1 cellular context compared by ENCODE assay signal in the genomic region with DNA sequence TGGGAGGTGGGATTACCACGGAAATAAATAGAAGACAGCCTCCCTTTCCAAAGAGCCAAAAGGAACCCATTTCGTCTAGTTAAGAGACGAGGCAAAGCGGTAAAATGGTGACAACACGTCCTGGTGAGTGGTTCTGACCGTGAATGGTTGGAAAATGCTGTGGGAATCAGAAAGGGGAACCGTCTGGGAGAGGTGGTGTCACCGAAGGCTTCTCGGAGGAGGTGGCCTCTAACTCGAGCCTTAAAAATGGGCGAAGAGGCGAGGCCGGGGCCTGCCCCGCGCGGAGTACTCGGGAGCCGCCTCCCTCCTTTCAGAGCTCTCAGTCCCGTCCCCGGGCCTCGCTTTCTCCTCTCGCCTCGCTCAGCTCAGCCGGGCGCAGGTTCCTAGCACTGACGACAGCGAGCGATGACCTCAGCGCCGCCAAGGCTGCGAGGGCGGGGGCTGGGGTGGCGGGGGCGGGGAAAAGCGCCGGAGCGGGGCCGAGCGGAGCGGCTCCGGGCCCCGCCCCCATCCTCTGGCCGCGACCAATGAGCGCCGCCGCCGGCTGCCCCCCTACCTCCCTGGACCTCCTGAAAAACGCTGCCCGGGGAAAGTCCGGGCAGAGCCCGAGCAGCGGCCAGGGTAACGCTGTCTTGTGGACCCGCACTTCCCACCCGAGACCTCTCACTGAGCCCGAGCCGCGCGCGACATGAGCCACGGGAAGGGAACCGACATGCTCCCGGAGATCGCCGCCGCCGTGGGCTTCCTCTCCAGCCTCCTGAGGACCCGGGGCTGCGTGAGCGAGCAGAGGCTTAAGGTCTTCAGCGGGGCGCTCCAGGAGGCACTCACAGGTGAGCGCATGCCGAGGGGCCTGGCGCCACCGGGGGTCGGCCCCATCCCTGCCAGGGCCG.
TF ChIP-seq lines count a peak whose summit lies in the region.

A gene with protein sequence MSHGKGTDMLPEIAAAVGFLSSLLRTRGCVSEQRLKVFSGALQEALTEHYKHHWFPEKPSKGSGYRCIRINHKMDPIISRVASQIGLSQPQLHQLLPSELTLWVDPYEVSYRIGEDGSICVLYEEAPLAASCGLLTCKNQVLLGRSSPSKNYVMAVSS (plus strand): TSS at position 601 of the 890 bp plus-strand sequence. CDS start 88 bp downstream, at position 689.

TF ChIP-seq in HepG2, 621 proteins besides CTCF, POLR2A, EP300 and RAD21 (continued from another document and continues in another):
- TF ChIP-seq, protein P1, sequence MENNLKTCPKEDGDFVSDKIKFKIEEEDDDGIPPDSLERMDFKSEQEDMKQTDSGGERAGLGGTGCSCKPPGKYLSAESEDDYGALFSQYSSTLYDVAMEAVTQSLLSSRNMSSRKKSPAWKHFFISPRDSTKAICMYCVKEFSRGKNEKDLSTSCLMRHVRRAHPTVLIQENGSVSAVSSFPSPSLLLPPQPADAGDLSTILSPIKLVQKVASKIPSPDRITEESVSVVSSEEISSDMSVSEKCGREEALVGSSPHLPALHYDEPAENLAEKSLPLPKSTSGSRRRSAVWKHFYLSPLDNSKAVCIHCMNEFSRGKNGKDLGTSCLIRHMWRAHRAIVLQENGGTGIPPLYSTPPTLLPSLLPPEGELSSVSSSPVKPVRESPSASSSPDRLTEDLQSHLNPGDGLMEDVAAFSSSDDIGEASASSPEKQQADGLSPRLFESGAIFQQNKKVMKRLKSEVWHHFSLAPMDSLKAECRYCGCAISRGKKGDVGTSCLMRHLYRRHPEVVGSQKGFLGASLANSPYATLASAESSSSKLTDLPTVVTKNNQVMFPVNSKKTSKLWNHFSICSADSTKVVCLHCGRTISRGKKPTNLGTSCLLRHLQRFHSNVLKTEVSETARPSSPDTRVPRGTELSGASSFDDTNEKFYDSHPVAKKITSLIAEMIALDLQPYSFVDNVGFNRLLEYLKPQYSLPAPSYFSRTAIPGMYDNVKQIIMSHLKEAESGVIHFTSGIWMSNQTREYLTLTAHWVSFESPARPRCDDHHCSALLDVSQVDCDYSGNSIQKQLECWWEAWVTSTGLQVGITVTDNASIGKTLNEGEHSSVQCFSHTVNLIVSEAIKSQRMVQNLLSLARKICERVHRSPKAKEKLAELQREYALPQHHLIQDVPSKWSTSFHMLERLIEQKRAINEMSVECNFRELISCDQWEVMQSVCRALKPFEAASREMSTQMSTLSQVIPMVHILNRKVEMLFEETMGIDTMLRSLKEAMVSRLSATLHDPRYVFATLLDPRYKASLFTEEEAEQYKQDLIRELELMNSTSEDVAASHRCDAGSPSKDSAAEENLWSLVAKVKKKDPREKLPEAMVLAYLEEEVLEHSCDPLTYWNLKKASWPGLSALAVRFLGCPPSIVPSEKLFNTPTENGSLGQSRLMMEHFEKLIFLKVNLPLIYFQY (CRISPR knock-in tag; IDR thresholded peaks at IDR 0.05; ENCODE audit: borderline replicate concordance) = peak; percentile 36; the same call in 1 of the 2 replicates
- TF ChIP-seq SIX4 (CRISPR knock-in tag; IDR thresholded peaks at IDR 0.05) = peak; percentile 19; the same call in 1 of the 2 replicates
- TF ChIP-seq TCF7L2 (IDR thresholded peaks at IDR 0.05; ENCODE audit: low read depth, low read length) = no peak
- no peak for TF ChIP-seq NONO (IDR thresholded peaks at IDR 0.05)
- 0 out of 2 replicates have a peak, but pooled peaks have one; percentile 57 for TF ChIP-seq NONO (CRISPR knock-in tag; conservative IDR thresholded peaks at IDR 0.05)
- TF ChIP-seq ZNF670 (CRISPR knock-in tag; IDR thresholded peaks at IDR 0.05; ENCODE audit: borderline replicate concordance) = peak; percentile 88; the same call in 1 of the 2 replicates
- TF ChIP-seq KLF11 (CRISPR knock-in tag; IDR thresholded peaks at IDR 0.05) = peak; percentile 57; the same call in 1 of the 2 replicates
- no peak for TF ChIP-seq THYN1 (CRISPR knock-in tag; IDR thresholded peaks at IDR 0.05; ENCODE audit: borderline replicate concordance, low read depth)
- no peak for TF ChIP-seq ATAD3A (CRISPR knock-in tag; IDR thresholded peaks at IDR 0.05)
- TF ChIP-seq TBP (CRISPR knock-in tag; IDR thresholded peaks at IDR 0.05) = no peak
- TF ChIP-seq ZNF556 (CRISPR knock-in tag; IDR thresholded peaks at IDR 0.05; ENCODE audit: borderline replicate concordance) = peak; percentile 51; the same call in 1 of the 2 replicates
- TF ChIP-seq, protein P2, sequence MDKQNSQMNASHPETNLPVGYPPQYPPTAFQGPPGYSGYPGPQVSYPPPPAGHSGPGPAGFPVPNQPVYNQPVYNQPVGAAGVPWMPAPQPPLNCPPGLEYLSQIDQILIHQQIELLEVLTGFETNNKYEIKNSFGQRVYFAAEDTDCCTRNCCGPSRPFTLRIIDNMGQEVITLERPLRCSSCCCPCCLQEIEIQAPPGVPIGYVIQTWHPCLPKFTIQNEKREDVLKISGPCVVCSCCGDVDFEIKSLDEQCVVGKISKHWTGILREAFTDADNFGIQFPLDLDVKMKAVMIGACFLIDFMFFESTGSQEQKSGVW (CRISPR knock-in tag; IDR thresholded peaks at IDR 0.05; ENCODE audit: borderline replicate concordance) = no peak
- peak; percentile 60 for TF ChIP-seq NFYC (CRISPR knock-in tag; IDR thresholded peaks at IDR 0.05)
- TF ChIP-seq, protein P3, sequence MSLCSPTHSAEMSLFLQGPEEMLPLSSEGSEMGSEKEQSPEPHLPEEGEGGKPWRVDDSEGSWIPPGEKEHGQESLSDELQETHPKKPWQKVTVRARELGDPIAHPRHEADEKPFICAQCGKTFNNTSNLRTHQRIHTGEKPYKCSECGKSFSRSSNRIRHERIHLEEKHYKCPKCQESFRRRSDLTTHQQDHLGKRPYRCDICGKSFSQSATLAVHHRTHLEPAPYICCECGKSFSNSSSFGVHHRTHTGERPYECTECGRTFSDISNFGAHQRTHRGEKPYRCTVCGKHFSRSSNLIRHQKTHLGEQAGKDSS (CRISPR knock-in tag; IDR thresholded peaks at IDR 0.05; ENCODE audit: borderline replicate concordance, low read depth) = no peak; the same call in 1 of the 2 replicates
- TF ChIP-seq HOXA3 (CRISPR knock-in tag; IDR thresholded peaks at IDR 0.05) = peak; percentile 30; the same call in 1 of the 2 replicates
- TF ChIP-seq, protein P4, sequence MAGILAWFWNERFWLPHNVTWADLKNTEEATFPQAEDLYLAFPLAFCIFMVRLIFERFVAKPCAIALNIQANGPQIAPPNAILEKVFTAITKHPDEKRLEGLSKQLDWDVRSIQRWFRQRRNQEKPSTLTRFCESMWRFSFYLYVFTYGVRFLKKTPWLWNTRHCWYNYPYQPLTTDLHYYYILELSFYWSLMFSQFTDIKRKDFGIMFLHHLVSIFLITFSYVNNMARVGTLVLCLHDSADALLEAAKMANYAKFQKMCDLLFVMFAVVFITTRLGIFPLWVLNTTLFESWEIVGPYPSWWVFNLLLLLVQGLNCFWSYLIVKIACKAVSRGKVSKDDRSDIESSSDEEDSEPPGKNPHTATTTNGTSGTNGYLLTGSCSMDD (CRISPR knock-in tag; IDR thresholded peaks at IDR 0.05) = no peak
- TF ChIP-seq, protein P5, sequence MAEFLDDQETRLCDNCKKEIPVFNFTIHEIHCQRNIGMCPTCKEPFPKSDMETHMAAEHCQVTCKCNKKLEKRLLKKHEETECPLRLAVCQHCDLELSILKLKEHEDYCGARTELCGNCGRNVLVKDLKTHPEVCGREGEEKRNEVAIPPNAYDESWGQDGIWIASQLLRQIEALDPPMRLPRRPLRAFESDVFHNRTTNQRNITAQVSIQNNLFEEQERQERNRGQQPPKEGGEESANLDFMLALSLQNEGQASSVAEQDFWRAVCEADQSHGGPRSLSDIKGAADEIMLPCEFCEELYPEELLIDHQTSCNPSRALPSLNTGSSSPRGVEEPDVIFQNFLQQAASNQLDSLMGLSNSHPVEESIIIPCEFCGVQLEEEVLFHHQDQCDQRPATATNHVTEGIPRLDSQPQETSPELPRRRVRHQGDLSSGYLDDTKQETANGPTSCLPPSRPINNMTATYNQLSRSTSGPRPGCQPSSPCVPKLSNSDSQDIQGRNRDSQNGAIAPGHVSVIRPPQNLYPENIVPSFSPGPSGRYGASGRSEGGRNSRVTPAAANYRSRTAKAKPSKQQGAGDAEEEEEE (CRISPR knock-in tag; IDR thresholded peaks at IDR 0.05; ENCODE audit: borderline replicate concordance) = no peak
- 0 out of 2 replicates have a peak, but pooled peaks have one; percentile 30 for TF ChIP-seq SIX1 (CRISPR knock-in tag; IDR thresholded peaks at IDR 0.05; ENCODE audit: borderline replicate concordance)
- 0 out of 2 replicates have a peak, but pooled peaks have one; percentile 63 for TF ChIP-seq ZNF546 (CRISPR knock-in tag; conservative IDR thresholded peaks at IDR 0.05)
- TF ChIP-seq ZNF558 (CRISPR knock-in tag; IDR thresholded peaks at IDR 0.05; ENCODE audit: borderline replicate concordance) = peak; percentile 72; the same call in 1 of the 2 replicates
- no peak for TF ChIP-seq ATF7 (IDR thresholded peaks at IDR 0.05)
- no peak; the same call in 1 of the 2 replicates for TF ChIP-seq ATF7 (CRISPR knock-in tag; IDR thresholded peaks at IDR 0.05)
- TF ChIP-seq, protein P6, sequence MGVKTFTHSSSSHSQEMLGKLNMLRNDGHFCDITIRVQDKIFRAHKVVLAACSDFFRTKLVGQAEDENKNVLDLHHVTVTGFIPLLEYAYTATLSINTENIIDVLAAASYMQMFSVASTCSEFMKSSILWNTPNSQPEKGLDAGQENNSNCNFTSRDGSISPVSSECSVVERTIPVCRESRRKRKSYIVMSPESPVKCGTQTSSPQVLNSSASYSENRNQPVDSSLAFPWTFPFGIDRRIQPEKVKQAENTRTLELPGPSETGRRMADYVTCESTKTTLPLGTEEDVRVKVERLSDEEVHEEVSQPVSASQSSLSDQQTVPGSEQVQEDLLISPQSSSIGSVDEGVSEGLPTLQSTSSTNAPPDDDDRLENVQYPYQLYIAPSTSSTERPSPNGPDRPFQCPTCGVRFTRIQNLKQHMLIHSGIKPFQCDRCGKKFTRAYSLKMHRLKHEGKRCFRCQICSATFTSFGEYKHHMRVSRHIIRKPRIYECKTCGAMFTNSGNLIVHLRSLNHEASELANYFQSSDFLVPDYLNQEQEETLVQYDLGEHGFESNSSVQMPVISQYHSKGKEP (CRISPR knock-in tag; IDR thresholded peaks at IDR 0.05) = 0 out of 2 replicates have a peak, but pooled peaks have one; percentile 16
- peak; percentile 65; the same call in 1 of the 2 replicates for TF ChIP-seq HNRNPL (IDR thresholded peaks at IDR 0.05; ENCODE audit: low read depth, low read length)
- peak; percentile 79 for TF ChIP-seq SAP130 (CRISPR knock-in tag; IDR thresholded peaks at IDR 0.05; ENCODE audit: low read depth)
- TF ChIP-seq ZZZ3 (CRISPR knock-in tag; IDR thresholded peaks at IDR 0.05; ENCODE audit: borderline replicate concordance) = no peak
- no peak for TF ChIP-seq ZNF24 (IDR thresholded peaks at IDR 0.05)
- TF ChIP-seq, protein P7, sequence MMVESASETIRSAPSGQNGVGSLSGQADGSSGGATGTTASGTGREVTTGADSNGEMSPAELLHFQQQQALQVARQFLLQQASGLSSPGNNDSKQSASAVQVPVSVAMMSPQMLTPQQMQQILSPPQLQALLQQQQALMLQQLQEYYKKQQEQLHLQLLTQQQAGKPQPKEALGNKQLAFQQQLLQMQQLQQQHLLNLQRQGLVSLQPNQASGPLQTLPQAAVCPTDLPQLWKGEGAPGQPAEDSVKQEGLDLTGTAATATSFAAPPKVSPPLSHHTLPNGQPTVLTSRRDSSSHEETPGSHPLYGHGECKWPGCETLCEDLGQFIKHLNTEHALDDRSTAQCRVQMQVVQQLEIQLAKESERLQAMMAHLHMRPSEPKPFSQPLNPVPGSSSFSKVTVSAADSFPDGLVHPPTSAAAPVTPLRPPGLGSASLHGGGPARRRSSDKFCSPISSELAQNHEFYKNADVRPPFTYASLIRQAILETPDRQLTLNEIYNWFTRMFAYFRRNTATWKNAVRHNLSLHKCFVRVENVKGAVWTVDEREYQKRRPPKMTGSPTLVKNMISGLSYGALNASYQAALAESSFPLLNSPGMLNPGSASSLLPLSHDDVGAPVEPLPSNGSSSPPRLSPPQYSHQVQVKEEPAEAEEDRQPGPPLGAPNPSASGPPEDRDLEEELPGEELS (CRISPR knock-in tag; IDR thresholded peaks at IDR 0.05) = peak; percentile 36
- TF ChIP-seq, protein P8, sequence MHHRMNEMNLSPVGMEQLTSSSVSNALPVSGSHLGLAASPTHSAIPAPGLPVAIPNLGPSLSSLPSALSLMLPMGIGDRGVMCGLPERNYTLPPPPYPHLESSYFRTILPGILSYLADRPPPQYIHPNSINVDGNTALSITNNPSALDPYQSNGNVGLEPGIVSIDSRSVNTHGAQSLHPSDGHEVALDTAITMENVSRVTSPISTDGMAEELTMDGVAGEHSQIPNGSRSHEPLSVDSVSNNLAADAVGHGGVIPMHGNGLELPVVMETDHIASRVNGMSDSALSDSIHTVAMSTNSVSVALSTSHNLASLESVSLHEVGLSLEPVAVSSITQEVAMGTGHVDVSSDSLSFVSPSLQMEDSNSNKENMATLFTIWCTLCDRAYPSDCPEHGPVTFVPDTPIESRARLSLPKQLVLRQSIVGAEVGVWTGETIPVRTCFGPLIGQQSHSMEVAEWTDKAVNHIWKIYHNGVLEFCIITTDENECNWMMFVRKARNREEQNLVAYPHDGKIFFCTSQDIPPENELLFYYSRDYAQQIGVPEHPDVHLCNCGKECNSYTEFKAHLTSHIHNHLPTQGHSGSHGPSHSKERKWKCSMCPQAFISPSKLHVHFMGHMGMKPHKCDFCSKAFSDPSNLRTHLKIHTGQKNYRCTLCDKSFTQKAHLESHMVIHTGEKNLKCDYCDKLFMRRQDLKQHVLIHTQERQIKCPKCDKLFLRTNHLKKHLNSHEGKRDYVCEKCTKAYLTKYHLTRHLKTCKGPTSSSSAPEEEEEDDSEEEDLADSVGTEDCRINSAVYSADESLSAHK (CRISPR knock-in tag; IDR thresholded peaks at IDR 0.05; ENCODE audit: borderline replicate concordance) = no peak
- 0 out of 2 replicates have a peak, but pooled peaks have one; percentile 38 for TF ChIP-seq ZNF547 (CRISPR knock-in tag; IDR thresholded peaks at IDR 0.05)
- no peak for TF ChIP-seq ZNF569 (CRISPR knock-in tag; IDR thresholded peaks at IDR 0.05; ENCODE audit: borderline replicate concordance)
- TF ChIP-seq, protein P9, sequence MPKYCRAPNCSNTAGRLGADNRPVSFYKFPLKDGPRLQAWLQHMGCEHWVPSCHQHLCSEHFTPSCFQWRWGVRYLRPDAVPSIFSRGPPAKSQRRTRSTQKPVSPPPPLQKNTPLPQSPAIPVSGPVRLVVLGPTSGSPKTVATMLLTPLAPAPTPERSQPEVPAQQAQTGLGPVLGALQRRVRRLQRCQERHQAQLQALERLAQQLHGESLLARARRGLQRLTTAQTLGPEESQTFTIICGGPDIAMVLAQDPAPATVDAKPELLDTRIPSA (CRISPR knock-in tag; IDR thresholded peaks at IDR 0.05; ENCODE audit: borderline replicate concordance) = no peak
- peak; percentile 88 for TF ChIP-seq ATF7-NPFF (CRISPR knock-in tag; IDR thresholded peaks at IDR 0.05; ENCODE audit: low read depth)
- no peak for TF ChIP-seq RARG (CRISPR knock-in tag; IDR thresholded peaks at IDR 0.05; ENCODE audit: low read depth)
- TF ChIP-seq SMAD9 (CRISPR knock-in tag; IDR thresholded peaks at IDR 0.05) = no peak
- no peak; the same call in 1 of the 2 replicates for TF ChIP-seq ZNF30 (CRISPR knock-in tag; IDR thresholded peaks at IDR 0.05)
- peak; percentile 80 for TF ChIP-seq ZFY (CRISPR knock-in tag; IDR thresholded peaks at IDR 0.05)
- TF ChIP-seq ESRRA (CRISPR knock-in tag; IDR thresholded peaks at IDR 0.05; ENCODE audit: low read depth) = peak; percentile 46; the same call in 1 of the 2 replicates
- peak; percentile 34; the same call in 1 of the 2 replicates for TF ChIP-seq PITX1 (CRISPR knock-in tag; IDR thresholded peaks at IDR 0.05)
